Comparison of ENCODE assay signal across 8 cellular contexts in genomic region chr9:16726718-16727451, GRCh38.
DNase-seq lines count a peak whose midpoint lies in the region; FAIRE-seq and TF ChIP-seq lines count a peak whose summit lies in the region.

No MANE protein-coding gene starts in this region.

- H3K4me3 ChIP-seq in kidney (ENCODE audit: low read length in 2 of 2) = peak overlapping the region; percentile 68 to 73
- H3K4me3 ChIP-seq in spleen = peak overlapping the region; percentile 6 to 63 (median 32)

- H3K4me3 Mint-ChIP-seq in chondrocyte (ENCODE audit: unreplicated experiment) = peak overlapping the region; percentile 93

- H3K9me3 ChIP-seq in kidney (ENCODE audit: control insufficient read depth in 1 of 2, low read length in 2 of 2) (no peaks in the 10 kb centered on the region), spleen (no peaks in the 10 kb centered on the region)

- H3K27ac ChIP-seq in kidney (ENCODE audit: low read depth in 2 of 2, low read length in 2 of 2) (peak overlapping the region; percentile 81 to 87), spleen (peak overlapping the region in 1 of 8 donors; percentile 30)

- TF ChIP-seq CTCF in chondrocyte (IDR thresholded peaks at IDR 0.05) = no peak
- no peak for TF ChIP-seq CTCF in kidney (IDR thresholded peaks at IDR 0.05; ENCODE audit: borderline replicate concordance, extremely low read depth, insufficient read depth)
- no peak for TF ChIP-seq CTCF in spleen (IDR thresholded peaks at IDR 0.05 in 8 of 11, conservative IDR thresholded peaks at IDR 0.05 in 3 of 11)

- H3K9me3 Mint-ChIP-seq in chondrocyte (ENCODE audit: low read depth) = no peaks in the 10 kb centered on the region

- H3K9ac ChIP-seq in kidney (ENCODE audit: low read length in 2 of 2) = peak overlapping the region; percentile 45 to 86

- WGBS in spleen, 5 donors = 2 to 4% (median 2%) methylated on average over 14 to 60 of the region's 60 CpGs

- no peak for FAIRE-seq in kidney (lab: Jason Lieb, UNC)

- intact Hi-C loops in kidney (cut with DNase I) = no loop called here
- intact Hi-C loops in spleen (cut with DNase I; ENCODE audit: low total_unique reads) = no loop called here

- H3K27me3 ChIP-seq in spleen (replicated peaks in 1 of 7) = peaks cover 0 to 59% (median 34%) of the 10 kb centered on the region in 7 donors

- H3K36me3 ChIP-seq in kidney (ENCODE audit: control insufficient read depth in 1 of 2, insufficient read depth in 2 of 2, low read length in 2 of 2) (no peaks in the 10 kb centered on the region), spleen (no peaks in the 10 kb centered on the region)

- peak overlapping the region; percentile 95 for H3K27ac Mint-ChIP-seq in chondrocyte (ENCODE audit: unreplicated experiment)

- DNase-seq in NCI-H1436 (lab: John Stamatoyannopoulos, UW) (peak; percentile 39), NCI-H1436 treated with DMSO at 0.1 percent for 48 hours (lab: John Stamatoyannopoulos, UW) (no peak), NCI-H460 (ENCODE audit: extremely low read depth, low read depth) (peak; percentile 47), chondrocyte (ENCODE audit: low spot score) (peak; percentile 93), kidney (peak; percentile 93), spleen (peak; percentile 78), NCI-H510A treated with DMSO at 0.1 percent for 48 hours (lab: John Stamatoyannopoulos, UW) (no peak), activated gamma-delta T cell (lab: John Stamatoyannopoulos, UW) (no peak)

- no peak for TF ChIP-seq POLR2A in spleen (IDR thresholded peaks at IDR 0.05)

- no peaks in the 10 kb centered on the region for H3K36me3 Mint-ChIP-seq in chondrocyte (ENCODE audit: low read depth)

- no peaks in the 10 kb centered on the region for H3K27me3 Mint-ChIP-seq in chondrocyte (ENCODE audit: low read depth)

- H3K4me1 ChIP-seq in kidney (ENCODE audit: control insufficient read depth in 1 of 2, insufficient read depth in 1 of 2, low read depth in 1 of 2, low read length in 2 of 2) = peaks cover 0 to 3% of the 10 kb centered on the region in 2 donors
- peaks cover 0 to 14% (median 5%) of the 10 kb centered on the region in 6 donors for H3K4me1 ChIP-seq in spleen

- peaks cover 45% of the 10 kb centered on the region for H3K4me1 Mint-ChIP-seq in chondrocyte (ENCODE audit: low read depth)

Comparison
In these comparisons a context has a peak if more than half of its experiments do, and no peak if none do; other contexts are left out.
1. DNase-seq: peak in NCI-H1436 (single experiment), NCI-H460 (single experiment), chondrocyte (single experiment), kidney (single experiment) and spleen (single experiment); none in NCI-H1436 treated with DMSO at 0.1 percent for 48 hours (single experiment), NCI-H510A treated with DMSO at 0.1 percent for 48 hours (single experiment) and activated gamma-delta T cell (single experiment).